Comparison of ENCODE assay signal across 8 cellular contexts in genomic region chr18:48934708-48935432, GRCh38. TPM values are rescaled to one million over a fixed set of nuclear protein-coding genes. Genes with fewer than 3 reads are reported as not detected.
A peak's percentile ranks its signal among the peaks of the same experiment; 100 is the strongest.
DNase-seq lines count a peak whose midpoint lies in the region; ATAC-seq and TF ChIP-seq lines count a peak whose summit lies in the region.

No MANE protein-coding gene starts in this region.

- H3K9ac ChIP-seq in NT2/D1 (ENCODE audit: insufficient read length, low read depth): peak overlapping the region; percentile 32

- H3K4me3 ChIP-seq in GM12865 (ENCODE audit: low read depth, low read length) (peak overlapping the region; percentile 42), NT2/D1 (ENCODE audit: insufficient read length, low read depth) (no peak overlapping the region)

- ATAC-seq in GM21825 (IDR thresholded peaks at IDR 0.05; ENCODE audit: unreplicated experiment): peak; percentile 39
- peak; percentile 53 to 72 for ATAC-seq in natural killer cell treated with Interleukin-12 subunit alpha and Interleukin-12 subunit beta and Interleukin-15 and Interleukin-18, amount 100 ng/mL, for 72 hours

- peaks cover 97% of the 10 kb centered on the region for H3K4me1 Mint-ChIP-seq in dendritic cell treated with granulocyte-macrophage colony-stimulating factor and Interleukin-4, amounts not matched to agents 40 ng/mL and 50 ng/mL, for 4 days (ENCODE audit: low read depth)
- peaks cover 92 to 93% of the 10 kb centered on the region in 2 donors for H3K4me1 Mint-ChIP-seq in natural killer cell treated with Interleukin-12 subunit alpha and Interleukin-12 subunit beta and Interleukin-15 and Interleukin-18, amount 100 ng/mL, for 72 hours (ENCODE audit: low read depth in 2 of 2)

- peak overlapping the region; percentile 60 for H3K4me3 Mint-ChIP-seq in dendritic cell treated with granulocyte-macrophage colony-stimulating factor and Interleukin-4, amounts not matched to agents 40 ng/mL and 50 ng/mL, for 4 days
- H3K4me3 Mint-ChIP-seq in natural killer cell treated with Interleukin-12 subunit alpha and Interleukin-12 subunit beta and Interleukin-15 and Interleukin-18, amount 100 ng/mL, for 72 hours: peak overlapping the region; percentile 80

- DNase-seq in GM12865 (ENCODE audit: low read depth): peak; percentile 83
- DNase-seq in NT2/D1 (ENCODE audit: low read depth, low spot score): no peak
- no peak for DNase-seq in natural killer cell treated with Interleukin-12 subunit alpha and Interleukin-12 subunit beta and Interleukin-15 and Interleukin-18, amount 100 ng/mL, for 72 hours (ENCODE audit: low spot score)
- no peak for DNase-seq in amniotic stem cell (lab: John Stamatoyannopoulos, UW)
- DNase-seq in COLO829 (ENCODE audit: low spot score): no peak
- DNase-seq in NCI-H2029 (lab: John Stamatoyannopoulos, UW): no peak

- TF ChIP-seq CTCF in GM12865 (IDR thresholded peaks at IDR 0.05; ENCODE audit: insufficient read depth, low read depth, low read length, missing control alignments): no peak

- intact Hi-C loops in dendritic cell treated with granulocyte-macrophage colony-stimulating factor and Interleukin-4, amounts not matched to agents 40 ng/mL and 50 ng/mL, for 4 days (cut with micrococcal nuclease): no loop called here

- no peaks in the 10 kb centered on the region for H3K27me3 ChIP-seq in NT2/D1 (ENCODE audit: insufficient read depth, insufficient read length)

- H3K27ac Mint-ChIP-seq in dendritic cell treated with granulocyte-macrophage colony-stimulating factor and Interleukin-4, amounts not matched to agents 40 ng/mL and 50 ng/mL, for 4 days: peak overlapping the region; percentile 84
- H3K27ac Mint-ChIP-seq in natural killer cell treated with Interleukin-12 subunit alpha and Interleukin-12 subunit beta and Interleukin-15 and Interleukin-18, amount 100 ng/mL, for 72 hours: peak overlapping the region; percentile 93 to 96

- no peaks in the 10 kb centered on the region for H3K9me3 Mint-ChIP-seq in dendritic cell treated with granulocyte-macrophage colony-stimulating factor and Interleukin-4, amounts not matched to agents 40 ng/mL and 50 ng/mL, for 4 days
- no peaks in the 10 kb centered on the region for H3K9me3 Mint-ChIP-seq in natural killer cell treated with Interleukin-12 subunit alpha and Interleukin-12 subunit beta and Interleukin-15 and Interleukin-18, amount 100 ng/mL, for 72 hours

- peaks cover 73% of the 10 kb centered on the region for H3K36me3 Mint-ChIP-seq in dendritic cell treated with granulocyte-macrophage colony-stimulating factor and Interleukin-4, amounts not matched to agents 40 ng/mL and 50 ng/mL, for 4 days (ENCODE audit: low read depth)
- H3K36me3 Mint-ChIP-seq in natural killer cell treated with Interleukin-12 subunit alpha and Interleukin-12 subunit beta and Interleukin-15 and Interleukin-18, amount 100 ng/mL, for 72 hours: peaks cover 4% of the 10 kb centered on the region

- no peaks in the 10 kb centered on the region for H3K9me3 ChIP-seq in NT2/D1 (ENCODE audit: insufficient read depth, low read length)

- peaks cover 78% of the 10 kb centered on the region for H3K36me3 ChIP-seq in NT2/D1 (ENCODE audit: insufficient read depth, insufficient read length, low read length)

- H3K27me3 Mint-ChIP-seq in dendritic cell treated with granulocyte-macrophage colony-stimulating factor and Interleukin-4, amounts not matched to agents 40 ng/mL and 50 ng/mL, for 4 days: no peaks in the 10 kb centered on the region
- H3K27me3 Mint-ChIP-seq in natural killer cell treated with Interleukin-12 subunit alpha and Interleukin-12 subunit beta and Interleukin-15 and Interleukin-18, amount 100 ng/mL, for 72 hours: no peaks in the 10 kb centered on the region

- peaks cover 26% of the 10 kb centered on the region for H3K4me1 ChIP-seq in NT2/D1 (ENCODE audit: insufficient read depth, insufficient read length)

RNA-seq across cellular contexts. Expression of gene SMAD7, which starts 15.9 kb away (rescaled TPM):
- total RNA-seq in natural killer cell treated with Interleukin-12 subunit alpha and Interleukin-12 subunit beta and Interleukin-15 and Interleukin-18, amount 100 ng/mL, for 72 hours: 10 to 100 TPM; 49.1 to 85.8 TPM
